Comparison of ENCODE assay signal across 10 cellular contexts in the genomic region with DNA sequence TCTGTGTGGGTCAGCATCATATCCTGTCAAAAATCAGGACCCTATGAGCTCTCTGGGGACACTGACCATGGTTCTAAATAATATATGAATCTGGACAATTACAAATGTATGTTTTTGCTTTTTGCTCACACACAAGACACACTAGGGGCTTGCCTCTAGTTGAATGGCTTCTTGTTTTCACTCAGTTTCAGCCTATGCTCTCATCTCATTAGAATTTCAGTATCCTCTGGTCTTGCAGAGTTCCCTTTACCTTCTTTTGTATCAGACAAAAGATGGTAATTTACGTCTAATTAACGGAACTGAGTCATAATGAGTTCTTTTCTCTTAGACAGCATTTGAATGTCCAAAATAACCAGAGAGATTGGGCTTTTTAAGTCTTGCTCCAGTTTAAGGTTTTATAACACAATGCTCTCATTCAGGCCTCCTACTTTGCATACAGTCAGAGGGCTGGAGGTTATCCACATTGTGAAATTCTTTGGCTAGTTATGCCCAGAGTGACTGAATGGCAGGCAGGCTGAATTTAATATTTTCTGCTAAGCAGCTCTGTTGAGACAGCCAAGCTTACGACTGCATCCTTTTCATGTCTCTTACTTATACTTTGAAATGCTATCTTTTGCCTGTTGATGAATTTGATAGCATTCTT.
DNase-seq lines count a peak whose midpoint lies in the region; ATAC-seq, FAIRE-seq and TF ChIP-seq lines count a peak whose summit lies in the region.
"Had no signal": no experiment of that assay in that cellular context is flagged by ENCODE, and none has a peak within 500 bp of the region (broad histone marks: within the 10 kb centered on the region; RNA-seq: fewer than 3 reads in every experiment).

No MANE protein-coding gene starts in this region.

- no peak overlapping the region for H3K4me3 ChIP-seq in mesendoderm (ENCODE audit: low read length)

- H3K4me2 ChIP-seq in mesendoderm (ENCODE audit: low read length), result no peak overlapping the region

- H2BK5ac ChIP-seq in mesendoderm (ENCODE audit: low read length), result no peak overlapping the region

- H3K4ac ChIP-seq in mesendoderm (ENCODE audit: low read depth, low read length), result no peak overlapping the region

- no CpG with 5 or more reads among the region's 3 CpGs for WGBS in mesendoderm (ENCODE audit: extremely low coverage, insufficient coverage, low lambda C conversion rate)

- H4K8ac ChIP-seq in mesendoderm (ENCODE audit: low read depth, low read length), result no peak overlapping the region

- H3K27me3 ChIP-seq in mesendoderm (ENCODE audit: insufficient read depth, low read length, poor library complexity), result no peaks in the 10 kb centered on the region
- H3K27me3 ChIP-seq: BE2C had no signal

- DNase-seq in AG08395 (ENCODE audit: low spot score) (peak; percentile 47), NCI-H460 (ENCODE audit: extremely low read depth, low read depth) (peak; percentile 12), epidermal melanocyte (ENCODE audit: insufficient read length, low spot score) (peak; percentile 66), mesendoderm (no peak), SK-N-DZ (ENCODE audit: low spot score) (no peak), NCI-H2171 treated with DMSO at 0.1 percent for 48 hours (lab: John Stamatoyannopoulos, UW) (no peak), GM12891 (ENCODE audit: insufficient read length, low spot score) (no peak)
- DNase-seq: BE2C, NCI-H2227 treated with DMSO at 0.1 percent for 48 hours had no signal

- no peak overlapping the region for H2BK15ac ChIP-seq in mesendoderm (replicated peaks; ENCODE audit: low read depth)

- H3K79me1 ChIP-seq in mesendoderm (ENCODE audit: low read length), result peaks cover 12% of the 10 kb centered on the region

- H3K9ac ChIP-seq in mesendoderm (ENCODE audit: low read length), result no peak overlapping the region

- H3K56ac ChIP-seq in mesendoderm (ENCODE audit: low read length), result peak overlapping the region; percentile 25

- FAIRE-seq in GM12891 (lab: Jason Lieb, UNC), result no peak

- H2BK120ac ChIP-seq in mesendoderm (ENCODE audit: low read depth, low read length), result peak overlapping the region; percentile 61

- H3K36me3 ChIP-seq in mesendoderm (ENCODE audit: control insufficient read depth, insufficient read depth, low read length), result no peaks in the 10 kb centered on the region
- H3K36me3 ChIP-seq: BE2C had no signal

- TF ChIP-seq POLR2A in GM12891 (IDR thresholded peaks at IDR 0.05; ENCODE audit: low read depth, low read length), result no peak

- peak overlapping the region; percentile 23 for H3K18ac ChIP-seq in mesendoderm (ENCODE audit: low read length)

- H3K79me2 ChIP-seq in mesendoderm (ENCODE audit: control insufficient read depth, insufficient read depth, low read length), result peaks cover 13% of the 10 kb centered on the region

- no peak overlapping the region for H2AK5ac ChIP-seq in mesendoderm (ENCODE audit: low read length)

- ATAC-seq in GM19452 (IDR thresholded peaks at IDR 0.05; ENCODE audit: unreplicated experiment), result no peak

- no peak overlapping the region for H4K5ac ChIP-seq in mesendoderm (ENCODE audit: low read length)

- peaks cover 20% of the 10 kb centered on the region for H3K4me1 ChIP-seq in mesendoderm (ENCODE audit: control insufficient read depth, low read depth, low read length)

- no peak overlapping the region for H3K23ac ChIP-seq in mesendoderm (ENCODE audit: low read length)

- peak overlapping the region; percentile 59 for H3K27ac ChIP-seq in mesendoderm (ENCODE audit: low read depth, low read length)

TF ChIP-seq in GM12891, 5 proteins besides CTCF, POLR2A, EP300 and RAD21:
- no peak for TF ChIP-seq PAX5 (IDR thresholded peaks at IDR 0.05; ENCODE audit: insufficient read depth, low read length, severe bottlenecking)
- no peak for TF ChIP-seq TAF1 (IDR thresholded peaks at IDR 0.05; ENCODE audit: low read depth, low read length)
- no peak for TF ChIP-seq SPI1 (IDR thresholded peaks at IDR 0.05; ENCODE audit: low read depth, low read length)
- no peak for TF ChIP-seq POU2F2 (IDR thresholded peaks at IDR 0.05; ENCODE audit: low read depth, low read length)
- TF ChIP-seq POLR2AphosphoS5 (IDR thresholded peaks at IDR 0.05; ENCODE audit: low read depth, low read length), result no peak

Comparison
In these comparisons a context has a peak if more than half of its experiments do, and no peak if none do; other contexts are left out.
1. DNase-seq: peak in AG08395 (single experiment), NCI-H460 (single experiment) and epidermal melanocyte (single experiment); none in mesendoderm (single experiment), SK-N-DZ (single experiment), NCI-H2171 treated with DMSO at 0.1 percent for 48 hours (single experiment) and GM12891 (single experiment).